Comparison of ENCODE assay signal across 1 cellular context in the genomic region with DNA sequence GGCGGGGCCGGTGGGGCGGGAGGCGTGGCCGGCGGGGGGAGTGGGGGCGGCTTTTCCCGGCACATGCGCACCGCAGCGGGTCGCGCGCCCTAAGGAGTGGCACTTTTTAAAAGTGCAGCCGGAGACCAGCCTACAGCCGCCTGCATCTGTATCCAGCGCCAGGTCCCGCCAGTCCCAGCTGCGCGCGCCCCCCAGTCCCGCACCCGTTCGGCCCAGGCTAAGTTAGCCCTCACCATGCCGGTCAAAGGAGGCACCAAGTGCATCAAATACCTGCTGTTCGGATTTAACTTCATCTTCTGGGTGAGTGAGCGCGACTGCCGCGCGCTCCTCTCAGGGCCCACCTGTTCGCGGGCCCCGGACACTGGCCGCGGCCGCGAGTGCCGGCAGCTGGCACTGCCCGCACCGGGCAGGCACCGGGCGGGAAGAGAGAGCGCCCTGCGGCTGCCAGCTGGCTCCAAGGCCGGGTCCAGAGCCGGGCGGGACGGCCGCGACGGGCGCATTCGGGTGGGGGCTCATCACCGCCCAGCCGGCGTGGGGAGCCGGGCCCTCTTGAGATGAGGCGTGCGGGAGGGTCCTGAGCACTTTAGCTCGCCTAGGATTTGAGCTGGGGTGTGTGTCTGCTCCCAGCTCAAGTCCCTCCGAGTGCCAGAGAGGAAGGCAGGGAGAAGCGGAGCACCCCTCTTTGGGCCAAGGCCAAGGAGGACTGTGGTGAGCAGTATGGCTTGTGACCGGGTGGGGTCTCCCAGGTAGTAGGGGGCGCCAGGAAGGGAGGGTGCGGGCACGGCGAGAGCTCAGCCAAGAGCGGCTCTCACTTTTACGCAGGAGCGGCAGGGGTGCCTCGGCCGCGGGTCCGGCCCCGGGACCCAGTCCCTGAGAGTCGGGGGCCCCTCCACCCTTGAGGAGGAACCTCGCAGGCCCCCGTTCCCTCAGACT.
TF ChIP-seq lines count a peak whose summit lies in the region.

A gene with protein sequence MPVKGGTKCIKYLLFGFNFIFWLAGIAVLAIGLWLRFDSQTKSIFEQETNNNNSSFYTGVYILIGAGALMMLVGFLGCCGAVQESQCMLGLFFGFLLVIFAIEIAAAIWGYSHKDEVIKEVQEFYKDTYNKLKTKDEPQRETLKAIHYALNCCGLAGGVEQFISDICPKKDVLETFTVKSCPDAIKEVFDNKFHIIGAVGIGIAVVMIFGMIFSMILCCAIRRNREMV (plus strand): TSS at position 135 of the 933 bp plus-strand sequence. CDS start 100 bp downstream, at position 235.

TF ChIP-seq in H1, 55 proteins besides CTCF, POLR2A, EP300 and RAD21:
- TF ChIP-seq POLR2AphosphoS5 (IDR thresholded peaks at IDR 0.05; ENCODE audit: low read depth, low read length) (0 out of 2 replicates have a peak, but pooled peaks have one; percentile 20), EZH2 (IDR thresholded peaks at IDR 0.05; ENCODE audit: low read depth, low read length, severe bottlenecking) (no peak), HDAC6 (IDR thresholded peaks at IDR 0.05; ENCODE audit: low read depth, low read length) (no peak), EGR1 (IDR thresholded peaks at IDR 0.05; ENCODE audit: borderline replicate concordance, low read depth, low read length) (no peak), PHF8 (conservative IDR thresholded peaks at IDR 0.05; ENCODE audit: low read depth, low read length) (0 out of 2 replicates have a peak, but pooled peaks have one; percentile 21), ASH2L (IDR thresholded peaks at IDR 0.05; ENCODE audit: low read length) (peak; percentile 46), SIN3A (conservative IDR thresholded peaks at IDR 0.05 in 1 of 2, IDR thresholded peaks at IDR 0.05 in 1 of 2; ENCODE audit: low read depth in 1 of 2, low read length in 2 of 2) (peak in 1 of 2 experiments; percentile 60; a peak in 1 of 4 replicates), TCF12 (IDR thresholded peaks at IDR 0.05; ENCODE audit: low read depth, low read length) (no peak), KDM4A (IDR thresholded peaks at IDR 0.05; ENCODE audit: low read depth, low read length, severe bottlenecking) (peak; percentile 84), NRF1 (IDR thresholded peaks at IDR 0.05; ENCODE audit: low read depth, low read length) (peak; percentile 49), TAF1 (IDR thresholded peaks at IDR 0.05; ENCODE audit: low read depth, low read length) (peak; percentile 51)
